Comparison of ENCODE assay signal across 21 cellular contexts in genomic region chr14:69989622-69990021, GRCh38.
DNase-seq lines count a peak whose midpoint lies in the region; ATAC-seq, FAIRE-seq and TF ChIP-seq lines count a peak whose summit lies in the region.
"Had no signal": no experiment of that assay in that cellular context is flagged by ENCODE, and none has a peak within 500 bp of the region (broad histone marks: within the 10 kb centered on the region; RNA-seq: fewer than 3 reads in every experiment).

No MANE protein-coding gene starts in this region.

- peaks cover 2% of the 10 kb centered on the region; the same call in 1 of the 3 replicates for H3K9me3 ChIP-seq in A549
- no peaks in the 10 kb centered on the region for H3K9me3 ChIP-seq in HepG2 (ENCODE audit: low read length)
- H3K9me3 ChIP-seq in neuronal stem cell (replicated peaks in 1 of 2; ENCODE audit: control insufficient read depth in 2 of 2, insufficient read depth in 1 of 2, low read depth in 1 of 2, low read length in 2 of 2), result peaks cover 0 to 11% of the 10 kb centered on the region in 2 donors

- peaks cover 3% of the 10 kb centered on the region in 2 experiments; a peak in 2 of 5 replicates for H3K36me3 ChIP-seq in HepG2 (replicated peaks in 1 of 2; ENCODE audit: control insufficient read depth in 1 of 2, insufficient read depth in 2 of 2, low read length in 2 of 2)
- peaks cover 8 to 29% of the 10 kb centered on the region in 2 donors for H3K36me3 ChIP-seq in neuronal stem cell (replicated peaks in 1 of 2; ENCODE audit: control insufficient read depth in 2 of 2, insufficient read depth in 2 of 2, low read length in 2 of 2)
- H3K36me3 ChIP-seq: BLaER1 had no signal

- H3K18ac ChIP-seq in neuronal stem cell (ENCODE audit: low read length), result peak overlapping the region; percentile 36

- ATAC-seq in A549 (no peak), HepG2 (peak; percentile 75), GM19351 (IDR thresholded peaks at IDR 0.05; ENCODE audit: unreplicated experiment) (no peak)

- H3K4me3 ChIP-seq in A549 (no peak overlapping the region), HepG2 (replicated peaks in 1 of 3; ENCODE audit: insufficient read depth in 1 of 3, low read depth in 2 of 3, low read length in 3 of 3) (no peak overlapping the region), neuronal stem cell (ENCODE audit: low read length in 2 of 2) (no peak overlapping the region)
- H3K4me3 ChIP-seq: BLaER1 had no signal

- peaks cover 0 to 8% (median 3%) of the 10 kb centered on the region in 5 experiments for H3K9me3 Mint-ChIP-seq in brain
- H3K9me3 Mint-ChIP-seq in Calu3 (ENCODE audit: low read depth, unreplicated experiment), result no peaks in the 10 kb centered on the region
- H3K9me3 Mint-ChIP-seq: CD8-positive, alpha-beta memory T cell had no signal

- no peak overlapping the region for H2AK5ac ChIP-seq in neuronal stem cell (ENCODE audit: low read depth, low read length)

- no peak overlapping the region for H2BK15ac ChIP-seq in neuronal stem cell (ENCODE audit: low read length)

- no peak overlapping the region for H2AFZ ChIP-seq in HepG2 (ENCODE audit: low read length)
- H2AFZ ChIP-seq in neuronal stem cell (ENCODE audit: low read length), result no peak overlapping the region

- no peak overlapping the region for H3K14ac ChIP-seq in neuronal stem cell (ENCODE audit: low read length)

- FAIRE-seq in A549 (lab: Jason Lieb, UNC) (no peak), HepG2 (lab: Jason Lieb, UNC) (no peak)
- FAIRE-seq: G401.6, GM12891 had no signal

- H3K4me1 ChIP-seq in A549, result peaks cover 20% of the 10 kb centered on the region
- H3K4me1 ChIP-seq in HepG2 (ENCODE audit: insufficient read depth, low read length), result peaks cover 21% of the 10 kb centered on the region
- H3K4me1 ChIP-seq in neuronal stem cell (ENCODE audit: control insufficient read depth in 2 of 2, insufficient read depth in 1 of 2, low read depth in 1 of 2, low read length in 2 of 2), result peaks cover 26 to 32% of the 10 kb centered on the region in 2 donors

- no peak overlapping the region for H4K8ac ChIP-seq in neuronal stem cell (ENCODE audit: low read depth, low read length)

- TF ChIP-seq CTCF in A549 (IDR thresholded peaks at IDR 0.05) (no peak), brain (conservative IDR thresholded peaks at IDR 0.05) (no peak), HepG2 (CRISPR knock-in tag; IDR thresholded peaks at IDR 0.05) (no peak), RWPE1 (conservative IDR thresholded peaks at IDR 0.05; ENCODE audit: low read depth) (no peak), Calu3 (IDR thresholded peaks at IDR 0.05; ENCODE audit: unreplicated experiment) (no peak)

- peak overlapping the region in 4 of 5 experiments; percentile 8 to 84 (median 72) for H3K27ac Mint-ChIP-seq in brain
- no peak overlapping the region for H3K27ac Mint-ChIP-seq in Calu3 (ENCODE audit: unreplicated experiment)
- H3K27ac Mint-ChIP-seq: HFFc6 had no signal

- intact Hi-C loops in HepG2 (cut with micrococcal nuclease; ENCODE audit: unreplicated experiment), result no loop called here
- intact Hi-C loops in Calu3 (cut with micrococcal nuclease; ENCODE audit: unreplicated experiment), result no loop called here

- no peaks in the 10 kb centered on the region for H3K79me1 ChIP-seq in neuronal stem cell (ENCODE audit: low read depth, low read length)

- no peak for TF ChIP-seq RAD21 in A549 (conservative IDR thresholded peaks at IDR 0.05 in 1 of 2, IDR thresholded peaks at IDR 0.05 in 1 of 2)
- TF ChIP-seq RAD21 in HepG2 (CRISPR knock-in tag; IDR thresholded peaks at IDR 0.05), result no peak

- no peak overlapping the region for H2BK120ac ChIP-seq in neuronal stem cell (ENCODE audit: low read depth, low read length)

- no TSS peak for BruUV-seq in HepG2 (replicated peaks; lab: Mats Ljungman, UMichigan)
- BruUV-seq in Calu3 (replicated peaks; lab: Mats Ljungman, UMichigan), result no TSS peak

- H3K9ac ChIP-seq in HepG2 (ENCODE audit: insufficient read depth, low read depth, low read length) (no peak overlapping the region), neuronal stem cell (ENCODE audit: low read depth, low read length, poor library complexity) (no peak overlapping the region)
- H3K9ac ChIP-seq: BLaER1 had no signal

- H3K79me2 ChIP-seq in HepG2 (ENCODE audit: insufficient read depth, low read length), result no peaks in the 10 kb centered on the region

- 51% methylated on average over 3 of the region's 3 CpGs for WGBS in A549 (ENCODE audit: missing lambda C conversion rate)
- WGBS in HepG2 (ENCODE audit: low lambda C conversion rate), result 72% methylated on average over 3 of the region's 3 CpGs
- no CpG with 5 or more reads among the region's 3 CpGs for WGBS in neuronal stem cell (ENCODE audit: extremely low coverage in 2 of 2, insufficient read length in 2 of 2, insufficient replicate concordance in 1 of 2), 2 donors

- POLR2A ChIA-PET in A549 (lab: Yijun Ruan, JAX), result no interaction called here
- POLR2A ChIA-PET in HepG2 (lab: Yijun Ruan, JAX), result no interaction called here
- POLR2A ChIA-PET in RWPE1 (lab: Yijun Ruan, JAX; ENCODE audit: low non-redundant PET), result no interaction called here

- H3K27ac ChIP-seq in A549 (peak overlapping the region; percentile 34 to 39; a peak in 4 of 6 replicates), HepG2 (ENCODE audit: extremely low read length, insufficient read depth, low read length) (no peak overlapping the region), neuronal stem cell (replicated peaks; ENCODE audit: low read length) (no peak overlapping the region), RWPE1 (no peak overlapping the region)
- H3K27ac ChIP-seq: 22Rv1, BLaER1, HL-60 had no signal

- TF ChIP-seq POLR2A in A549 (IDR thresholded peaks at IDR 0.05; ENCODE audit: low read length) (no peak), HepG2 (IDR thresholded peaks at IDR 0.05; ENCODE audit: insufficient read depth in 1 of 2, low read depth in 2 of 2, low read length in 2 of 2) (no peak)

- DNase-seq in A549 (ENCODE audit: low read depth in 1 of 2, low spot score in 1 of 2) (no peak), HepG2 (ENCODE audit: low spot score) (no peak), neuronal stem cell (ENCODE audit: low spot score) (no peak), RWPE1 (ENCODE audit: low spot score) (no peak), Calu3 (no peak), DMS79 treated with DMSO at 0.1 percent for 48 hours (lab: John Stamatoyannopoulos, UW) (no peak)
- DNase-seq: AML-193; CD8-positive, alpha-beta memory T cell; DMS 273 treated with DMSO at 0.1 percent for 48 hours; GOT3; HCEC 1CT; HFFc6; IMR-90; KBM-7 had no signal

- H4K91ac ChIP-seq in neuronal stem cell (ENCODE audit: low read depth, low read length, poor library complexity), result no peak overlapping the region

- CTCF ChIA-PET in A549 (lab: Yijun Ruan, JAX) (interaction anchor here (1.3 kb wide), 1 partner anchor 38 kb away, joined by 3 read pairs; no protein-coding TSS in a partner anchor), HepG2 (lab: Yijun Ruan, JAX; ENCODE audit: low intra/inter-chr PET ratio, low total read pairs) (no interaction called here), RWPE1 (lab: Yijun Ruan, JAX) (interaction anchor here (0.7 kb wide), 1 partner anchor 343 kb away, joined by 5 read pairs; no protein-coding TSS in a partner anchor), Calu3 (lab: Charles Lee) (no interaction called here)

- H2BK12ac ChIP-seq in neuronal stem cell (ENCODE audit: low read length), result no peak overlapping the region

- no peak overlapping the region for H3K4ac ChIP-seq in neuronal stem cell (ENCODE audit: low read length)

- H3K27me3 ChIP-seq in HepG2 (ENCODE audit: control insufficient read depth in 1 of 2, insufficient read depth in 2 of 2, low read length in 2 of 2), result no peaks in the 10 kb centered on the region
- no peaks in the 10 kb centered on the region for H3K27me3 ChIP-seq in neuronal stem cell (ENCODE audit: control insufficient read depth in 3 of 3, insufficient read depth in 3 of 3, low read depth in 1 of 3, low read length in 3 of 3)
- H3K27me3 ChIP-seq: BLaER1 had no signal

- H4K20me1 ChIP-seq in HepG2 (ENCODE audit: insufficient read depth, low read length), result no peaks in the 10 kb centered on the region
- H4K20me1 ChIP-seq: BLaER1 had no signal

- no peak overlapping the region for H2BK5ac ChIP-seq in neuronal stem cell (ENCODE audit: low read length)

- H3K4me3 Mint-ChIP-seq in brain (no peak overlapping the region), Calu3 (ENCODE audit: low read depth, unreplicated experiment) (no peak overlapping the region)
- H3K4me3 Mint-ChIP-seq: CD8-positive, alpha-beta memory T cell; HFFc6 had no signal

- H3K4me1 Mint-ChIP-seq in brain (peaks cover 40% of the 10 kb centered on the region), Calu3 (ENCODE audit: low read depth, unreplicated experiment) (peaks cover 9% of the 10 kb centered on the region)
- H3K4me1 Mint-ChIP-seq: CD8-positive, alpha-beta memory T cell had no signal

- H3K4me2 ChIP-seq in A549, result no peak overlapping the region
- H3K4me2 ChIP-seq in HepG2 (ENCODE audit: low read depth, low read length), result no peak overlapping the region
- H3K4me2 ChIP-seq in neuronal stem cell (ENCODE audit: insufficient read depth, low read length, poor library complexity, severe bottlenecking), result no peak overlapping the region
- H3K4me2 ChIP-seq: BLaER1 had no signal

- TF ChIP-seq EP300 in A549 (IDR thresholded peaks at IDR 0.05) (no peak), HepG2 (IDR thresholded peaks at IDR 0.05; ENCODE audit: low read depth in 2 of 2, low read length in 2 of 2) (no peak), HepG2 (CRISPR knock-in tag; IDR thresholded peaks at IDR 0.05; ENCODE audit: borderline replicate concordance) (no peak)

- H3K27me3 Mint-ChIP-seq in brain (peaks cover 7% of the 10 kb centered on the region), Calu3 (ENCODE audit: unreplicated experiment) (no peaks in the 10 kb centered on the region)

- no peak overlapping the region for H3K23ac ChIP-seq in neuronal stem cell (ENCODE audit: low read depth, low read length, poor library complexity)

- in situ Hi-C loops in HepG2 (cut with HindIII; ENCODE audit: extremely low pct_ligation_motif_present, low pct_unique_long_range_greater_than_20kb), result no loop called here

- H3K36me3 Mint-ChIP-seq in brain (peaks cover 14% of the 10 kb centered on the region), Calu3 (ENCODE audit: insufficient read depth, unreplicated experiment) (no peaks in the 10 kb centered on the region)
- H3K36me3 Mint-ChIP-seq: CD8-positive, alpha-beta memory T cell had no signal

TF ChIP-seq in A549, 52 proteins besides CTCF, POLR2A, EP300 and RAD21 (continues in another document):
- no peak for TF ChIP-seq RCOR1 (IDR thresholded peaks at IDR 0.05; ENCODE audit: low read depth, low read length)
- no peak for TF ChIP-seq NPAS2 (CRISPR knock-in tag; IDR thresholded peaks at IDR 0.05; ENCODE audit: borderline replicate concordance)
- TF ChIP-seq POLR2AphosphoS2 (conservative IDR thresholded peaks at IDR 0.05; ENCODE audit: low read length), result no peak
- no peak for TF ChIP-seq FOSL2 (IDR thresholded peaks at IDR 0.05)
- TF ChIP-seq FOSL2 (CRISPR knock-in tag; IDR thresholded peaks at IDR 0.05), result no peak

Comparison
In these comparisons a context has a peak if more than half of its experiments do, and no peak if none do; other contexts are left out.
1. H3K27ac ChIP-seq: peak in A549 (2 of 2); none in HepG2 (single experiment), neuronal stem cell (single experiment) and RWPE1 (single experiment).
2. CTCF ChIA-PET loops: an anchor here in A549 (1.3 kb wide) and RWPE1 (0.7 kb wide); none called in HepG2 and Calu3.